Comparison of ENCODE assay signal across 1 cellular context in genomic region chr4:151322565-151322964, GRCh38.
TF ChIP-seq lines count a peak whose summit lies in the region.

No MANE protein-coding gene starts in this region.

TF ChIP-seq in SK-N-SH, 30 proteins besides CTCF, POLR2A, EP300 and RAD21 (continued from another document):
- TF ChIP-seq EZH2phosphoT487 (IDR thresholded peaks at IDR 0.05; ENCODE audit: borderline replicate concordance, low read depth): no peak
- no peak for TF ChIP-seq RFX5 (IDR thresholded peaks at IDR 0.05; ENCODE audit: low read length)
- no peak for TF ChIP-seq REST (IDR thresholded peaks at IDR 0.05; ENCODE audit: low read depth, low read length)
- no peak for TF ChIP-seq SMC3 (IDR thresholded peaks at IDR 0.05; ENCODE audit: low read depth, low read length)
- no peak for TF ChIP-seq TCF12 (IDR thresholded peaks at IDR 0.05)
